In the genomic region with DNA sequence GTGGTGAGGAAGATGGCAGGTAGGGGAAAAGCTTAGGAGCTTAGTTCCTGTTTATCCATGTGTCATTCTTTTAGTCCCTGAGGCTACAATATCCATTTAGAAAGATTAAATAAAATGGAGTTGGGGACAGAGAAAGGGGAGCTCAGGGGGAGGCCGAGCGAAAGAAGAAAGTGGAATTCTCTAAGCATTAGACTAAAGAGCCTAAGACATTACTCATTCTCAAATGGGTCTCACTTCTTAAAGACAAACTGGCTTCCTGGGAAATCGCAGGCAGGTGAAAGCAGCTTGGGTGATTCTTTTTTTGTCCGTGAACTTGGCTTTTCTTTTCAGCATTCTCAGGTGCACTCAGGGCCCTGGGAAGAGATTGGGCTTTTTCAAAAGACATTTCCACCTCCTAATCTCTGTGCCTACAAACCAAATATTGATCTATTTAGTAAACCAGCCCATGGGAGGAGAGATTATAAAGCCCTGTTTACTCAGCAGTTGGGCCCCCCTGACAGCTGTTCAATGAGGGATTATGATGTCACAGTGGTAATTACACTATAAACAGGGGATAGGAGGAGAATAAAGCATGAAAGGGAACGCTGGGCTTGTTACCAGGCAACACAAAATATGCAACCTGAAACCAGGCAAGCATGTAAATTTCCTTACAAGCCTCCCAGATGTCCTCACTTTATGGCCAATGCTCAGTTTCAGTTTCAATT, we compare ENCODE assay signal across 8 cellular contexts.
A peak's percentile ranks its signal among the peaks of the same experiment; 100 is the strongest.
DNase-seq lines count a peak whose midpoint lies in the region; ATAC-seq, FAIRE-seq and TF ChIP-seq lines count a peak whose summit lies in the region.

No MANE protein-coding gene starts in this region.

- H3K27ac ChIP-seq in kidney (ENCODE audit: low read depth in 2 of 2, low read length in 2 of 2) (peak overlapping the region in 1 of 2 donors; percentile 30), upper lobe of right lung (peak overlapping the region; percentile 20)

- ATAC-seq in GM18867 (IDR thresholded peaks at IDR 0.05; ENCODE audit: unreplicated experiment): peak; percentile 53
- peak; percentile 66 for ATAC-seq in upper lobe of right lung
- ATAC-seq in HG02610 (IDR thresholded peaks at IDR 0.05; ENCODE audit: unreplicated experiment): no peak
- ATAC-seq in HG02571 (IDR thresholded peaks at IDR 0.05; ENCODE audit: unreplicated experiment): no peak

- H3K4me1 ChIP-seq in kidney (ENCODE audit: control insufficient read depth in 1 of 2, insufficient read depth in 1 of 2, low read depth in 1 of 2, low read length in 2 of 2) (no peaks in the 10 kb centered on the region), upper lobe of right lung (peaks cover 9% of the 10 kb centered on the region)

- H3K36me3 ChIP-seq in kidney (ENCODE audit: control insufficient read depth in 1 of 2, insufficient read depth in 2 of 2, low read length in 2 of 2) (no peaks in the 10 kb centered on the region), upper lobe of right lung (no peaks in the 10 kb centered on the region)

- FAIRE-seq in kidney (lab: Jason Lieb, UNC): no peak

- no peaks in the 10 kb centered on the region for H3K27me3 ChIP-seq in upper lobe of right lung

- H3K9ac ChIP-seq in kidney (ENCODE audit: low read length in 2 of 2): no peak overlapping the region

- H3K4me3 ChIP-seq in astrocyte of the cerebellum (ENCODE audit: low read depth, low read length) (peak overlapping the region; percentile 10), kidney (ENCODE audit: low read length in 2 of 2) (peak overlapping the region; percentile 37 to 60), upper lobe of right lung (peak overlapping the region; percentile 6)

- H3K9me3 ChIP-seq in kidney (ENCODE audit: control insufficient read depth in 1 of 2, low read length in 2 of 2) (no peaks in the 10 kb centered on the region), upper lobe of right lung (no peaks in the 10 kb centered on the region)

- intact Hi-C loops in kidney (cut with DNase I) (no loop called here), upper lobe of right lung (cut with DNase I) (no loop called here)

- in situ Hi-C loops in astrocyte of the cerebellum (cut with HindIII; ENCODE audit: low sequenced_read_pairs): no loop called here

- no peak for TF ChIP-seq CTCF in astrocyte of the cerebellum (IDR thresholded peaks at IDR 0.05; ENCODE audit: low read depth, low read length, missing control alignments)
- no peak for TF ChIP-seq CTCF in kidney (IDR thresholded peaks at IDR 0.05; ENCODE audit: borderline replicate concordance, extremely low read depth, insufficient read depth)
- no peak for TF ChIP-seq CTCF in upper lobe of right lung (IDR thresholded peaks at IDR 0.05)

- peak; percentile 98 for DNase-seq in NCI-H1436 (lab: John Stamatoyannopoulos, UW)
- DNase-seq in astrocyte of the cerebellum (ENCODE audit: low read depth): peak; percentile 77
- DNase-seq in kidney: no peak
- no peak for DNase-seq in upper lobe of right lung
- no peak for DNase-seq in activated CD8-positive, alpha-beta memory T cell treated with anti-CD3 and anti-CD28 coated beads, Interleukin-2, amount 50 U/mL, for 4 hours

Comparison
In these comparisons a context has a peak if more than half of its experiments do, and no peak if none do; other contexts are left out.
1. ATAC-seq: peak in GM18867 (single experiment) and upper lobe of right lung (single experiment); none in HG02610 (single experiment) and HG02571 (single experiment).
2. DNase-seq: peak in NCI-H1436 (single experiment) and astrocyte of the cerebellum (single experiment); none in kidney (single experiment), upper lobe of right lung (single experiment) and activated CD8-positive, alpha-beta memory T cell treated with anti-CD3 and anti-CD28 coated beads, Interleukin-2, amount 50 U/mL, for 4 hours (single experiment).
3. Peak in every context shown above with its lines, with median percentiles within 50 percentile points of each other: H3K4me3 ChIP-seq.